In genomic region chr10:22931948-22932347, GRCh38 we compare ENCODE assay signal across 13 cellular contexts. TPM values are rescaled to one million over a fixed set of nuclear protein-coding genes. Genes with fewer than 3 reads are reported as not detected.
DNase-seq lines count a peak whose midpoint lies in the region; ATAC-seq and TF ChIP-seq lines count a peak whose summit lies in the region.
"Had no signal": no experiment of that assay in that cellular context is flagged by ENCODE, and none has a peak within 500 bp of the region (broad histone marks: within the 10 kb centered on the region; RNA-seq: fewer than 3 reads in every experiment).

No MANE protein-coding gene starts in this region.

- peak; percentile 7 for DNase-seq in HS-27A (ENCODE audit: low read depth)
- DNase-seq in dermis blood vessel endothelial cell: peak; percentile 41
- DNase-seq in HEK293T (ENCODE audit: extremely low spot score): no peak
- DNase-seq in cerebellar nuclear complex (lab: John Stamatoyannopoulos, UW): no peak
- DNase-seq in SKM-1 (lab: John Stamatoyannopoulos, UW; ENCODE audit: unreplicated experiment): no peak
- DNase-seq: activated gamma-delta T cell treated with Interleukin-2 at 50 U/mL for 16 hours; erythroblast; NCI-H526 treated with DMSO at 0.1 percent for 48 hours; stimulated activated naive B cell treated with anti-CD40 and anti-IgM and Interleukin-4, amounts not matched to agents 10 μg/mL and 1 μg/mL and 100 μg/mL, for 72 hours had no signal

- POLR2A ChIA-PET in HEK293T (lab: Yijun Ruan, JAX): no interaction called here

- H3K9me3 ChIP-seq in BLaER1: peaks cover 12% of the 10 kb centered on the region

- no peak overlapping the region for H3K9ac ChIP-seq in BLaER1

- H3K4me2 ChIP-seq in BLaER1: peak overlapping the region; percentile 72
- H3K4me2 ChIP-seq: smooth muscle cell had no signal

- CTCF ChIA-PET in HEK293T (lab: Yijun Ruan, JAX): interaction anchor here (0.6 kb wide), 1 partner anchor 210 kb away, joined by 4 read pairs; no protein-coding TSS in a partner anchor

- ATAC-seq in GM21367 (IDR thresholded peaks at IDR 0.05; ENCODE audit: unreplicated experiment) (peak; percentile 42), HG03571 (IDR thresholded peaks at IDR 0.05; ENCODE audit: unreplicated experiment) (no peak)

- H3K27ac ChIP-seq in BLaER1: no peak overlapping the region

- H3K4me3 ChIP-seq in BLaER1: no peak overlapping the region
- H3K4me3 ChIP-seq: smooth muscle cell had no signal

- no peaks in the 10 kb centered on the region for H3K36me3 ChIP-seq in BLaER1

- H3K4me1 ChIP-seq in BLaER1: peaks cover 39% of the 10 kb centered on the region

- no peaks in the 10 kb centered on the region for H4K20me1 ChIP-seq in BLaER1

- H3K27me3 ChIP-seq in BLaER1: no peaks in the 10 kb centered on the region

TF ChIP-seq in HEK293T, 16 proteins besides CTCF, POLR2A, EP300 and RAD21:
- no peak for TF ChIP-seq ZNF384 (IDR thresholded peaks at IDR 0.05)
- TF ChIP-seq FOXK2 (IDR thresholded peaks at IDR 0.05): no peak
- TF ChIP-seq CTBP1 (IDR thresholded peaks at IDR 0.05; ENCODE audit: borderline replicate concordance): no peak
- TF ChIP-seq L3MBTL2 (conservative IDR thresholded peaks at IDR 0.05): no peak
- TF ChIP-seq SP1 (IDR thresholded peaks at IDR 0.05): no peak
- TF ChIP-seq SUZ12 (IDR thresholded peaks at IDR 0.05): no peak
- TF ChIP-seq FOXA1 (IDR thresholded peaks at IDR 0.05): no peak
- TF ChIP-seq PKNOX1 (IDR thresholded peaks at IDR 0.05): no peak
- TF ChIP-seq ELF4 (IDR thresholded peaks at IDR 0.05): no peak
- no peak for TF ChIP-seq NFRKB (IDR thresholded peaks at IDR 0.05)
- no peak for TF ChIP-seq LEF1 (IDR thresholded peaks at IDR 0.05; ENCODE audit: borderline replicate concordance)

RNA-seq across cellular contexts. Expression of gene ARMC3, which starts 4.1 kb away (rescaled TPM):
- not detected in 2 replicates for total RNA-seq in dermis blood vessel endothelial cell
- total RNA-seq: smooth muscle cell had no signal

Comparison
In these comparisons a context has a peak if more than half of its experiments do, and no peak if none do; other contexts are left out.
1. DNase-seq: peak in HS-27A (single experiment) and dermis blood vessel endothelial cell (single experiment); none in HEK293T (single experiment), cerebellar nuclear complex (0 of 2) and SKM-1 (single experiment).